In genomic region chr4:7366958-7367353, GRCh38 we compare ENCODE assay signal across 21 cellular contexts.
DNase-seq lines count a peak whose midpoint lies in the region; ATAC-seq and TF ChIP-seq lines count a peak whose summit lies in the region.
"Had no signal": no experiment of that assay in that cellular context is flagged by ENCODE, and none has a peak within 500 bp of the region (broad histone marks: within the 10 kb centered on the region; RNA-seq: fewer than 3 reads in every experiment).

No MANE protein-coding gene starts in this region.

- peaks cover 4% of the 10 kb centered on the region for H3K4me1 Mint-ChIP-seq in neural crest cell
- H3K4me1 Mint-ChIP-seq in activated CD4-positive, alpha-beta T cell treated with anti-CD3 and anti-CD28 coated beads, Interleukin-2, amount 10 ng/mL, durations not matched to agents 7 days and 5 days, result no peaks in the 10 kb centered on the region
- H3K4me1 Mint-ChIP-seq: CD14-positive monocyte; CD8-positive, alpha-beta memory T cell had no signal

- CTCF ChIA-PET in activated CD4-positive, alpha-beta T cell treated with anti-CD3 and anti-CD28 coated beads, Interleukin-2, amount 10 ng/mL, durations not matched to agents 7 days and 5 days (lab: Charles Lee), result no interaction called here

- no peak overlapping the region for H3K4me3 ChIP-seq in dorsolateral prefrontal cortex
- H3K4me3 ChIP-seq: K562 had no signal

- H3K4me3 Mint-ChIP-seq in neural crest cell, result no peak overlapping the region
- no peak overlapping the region for H3K4me3 Mint-ChIP-seq in activated CD4-positive, alpha-beta T cell treated with anti-CD3 and anti-CD28 coated beads, Interleukin-2, amount 10 ng/mL, durations not matched to agents 7 days and 5 days
- H3K4me3 Mint-ChIP-seq: CD14-positive monocyte; CD8-positive, alpha-beta memory T cell had no signal

- H3K27ac ChIP-seq in angular gyrus (ENCODE audit: low read depth, low read length) (peak overlapping the region; percentile 98), dorsolateral prefrontal cortex (peak overlapping the region in 48 of 59 donors; percentile 7 to 98 (median 90)), temporal lobe (ENCODE audit: low read depth, low read length) (peak overlapping the region; percentile 95)

- H3K9me3 Mint-ChIP-seq in neural crest cell, result peaks cover 3% of the 10 kb centered on the region
- H3K9me3 Mint-ChIP-seq in activated CD4-positive, alpha-beta T cell treated with anti-CD3 and anti-CD28 coated beads, Interleukin-2, amount 10 ng/mL, durations not matched to agents 7 days and 5 days, result peaks cover 2% of the 10 kb centered on the region
- H3K9me3 Mint-ChIP-seq: CD8-positive, alpha-beta memory T cell had no signal

- H3K36me3 Mint-ChIP-seq in neural crest cell (ENCODE audit: low read depth), result no peaks in the 10 kb centered on the region
- H3K36me3 Mint-ChIP-seq in activated CD4-positive, alpha-beta T cell treated with anti-CD3 and anti-CD28 coated beads, Interleukin-2, amount 10 ng/mL, durations not matched to agents 7 days and 5 days (ENCODE audit: low read depth), result no peaks in the 10 kb centered on the region
- H3K36me3 Mint-ChIP-seq: CD14-positive monocyte; CD8-positive, alpha-beta memory T cell had no signal

- H3K27me3 Mint-ChIP-seq in neural crest cell (ENCODE audit: low read depth), result peaks cover 5% of the 10 kb centered on the region
- H3K27me3 Mint-ChIP-seq in activated CD4-positive, alpha-beta T cell treated with anti-CD3 and anti-CD28 coated beads, Interleukin-2, amount 10 ng/mL, durations not matched to agents 7 days and 5 days, result no peaks in the 10 kb centered on the region

- peaks cover 0 to 3% (median 0%) of the 10 kb centered on the region in 45 donors for H3K27me3 ChIP-seq in dorsolateral prefrontal cortex

- H3K27ac Mint-ChIP-seq in neural crest cell (ENCODE audit: unreplicated experiment), result peak overlapping the region; percentile 47
- H3K27ac Mint-ChIP-seq in activated CD4-positive, alpha-beta T cell treated with anti-CD3 and anti-CD28 coated beads, Interleukin-2, amount 10 ng/mL, durations not matched to agents 7 days and 5 days, result no peak overlapping the region
- H3K27ac Mint-ChIP-seq: CD14-positive monocyte; CD8-positive, alpha-beta memory T cell had no signal

- ATAC-seq in GM19324 (IDR thresholded peaks at IDR 0.05; ENCODE audit: low FRiP score, unreplicated experiment), result no peak
- ATAC-seq: HepG2, K562, PC-3 had no signal

- DNase-seq in dorsolateral prefrontal cortex, result peak in 2 of 10 donors; percentile 17 to 30
- DNase-seq in neural crest cell (ENCODE audit: low read depth, low spot score), result no peak
- no peak for DNase-seq in activated CD4-positive, alpha-beta T cell treated with anti-CD3 and anti-CD28 coated beads, Interleukin-2, amount 10 ng/mL, durations not matched to agents 7 days and 5 days
- DNase-seq in NK-92 (lab: John Stamatoyannopoulos, UW; ENCODE audit: unreplicated experiment), result no peak
- DNase-seq: Calu3; CD8-positive, alpha-beta memory T cell; H7; MV-4-11; NCI-H1105; NCI-H1436 treated with DMSO at 0.1 percent for 48 hours; NCI-H187 treated with DMSO at 0.1 percent for 48 hours; NCI-H2171 treated with DMSO at 0.1 percent for 48 hours; NCI-H748 treated with DMSO at 0.1 percent for 48 hours; NK-92 treated with Interleukin-12 subunit alpha and Interleukin-12 subunit beta, amount 100 ng/mL, for 24 hours; PC-3 had no signal

- intact Hi-C loops in dorsolateral prefrontal cortex (cut with DNase I), result loop anchor here in 1 of 2 donors (5.0 kb wide), 2 partner anchors 55 to 95 kb away; no protein-coding TSS in a partner anchor

- POLR2A ChIA-PET in activated CD4-positive, alpha-beta T cell treated with anti-CD3 and anti-CD28 coated beads, Interleukin-2, amount 10 ng/mL, durations not matched to agents 7 days and 5 days (lab: Charles Lee), result no interaction called here

- TF ChIP-seq CTCF in dorsolateral prefrontal cortex (IDR thresholded peaks at IDR 0.05 in 54 of 56, conservative IDR thresholded peaks at IDR 0.05 in 2 of 56; ENCODE audit: low read depth in 1 of 56, partially characterized antibody in 56 of 56) (no peak), neural crest cell (conservative IDR thresholded peaks at IDR 0.05) (no peak)
